ENCODE assay signal across 8 cellular contexts in genomic region chr9:100595391-100596199, GRCh38. TPM values are rescaled to one million over a fixed set of nuclear protein-coding genes. Genes with fewer than 3 reads are reported as not detected.
DNase-seq lines count a peak whose midpoint lies in the region; ATAC-seq, FAIRE-seq and TF ChIP-seq lines count a peak whose summit lies in the region.

No MANE protein-coding gene starts in this region.

- H3K9me3 ChIP-seq in tibial nerve: no peaks in the 10 kb centered on the region

- TF ChIP-seq CTCF in cardiac fibroblast (IDR thresholded peaks at IDR 0.05; ENCODE audit: low read depth, low read length) (peak; percentile 71), tibial nerve (IDR thresholded peaks at IDR 0.05) (peak; percentile 62 to 83 (median 77))

- no peak for TF ChIP-seq POLR2A in GM12892 (IDR thresholded peaks at IDR 0.05; ENCODE audit: low read depth, low read length)
- no peak for TF ChIP-seq POLR2A in tibial nerve (IDR thresholded peaks at IDR 0.05)

- TF ChIP-seq EP300 in tibial nerve (IDR thresholded peaks at IDR 0.05): no peak

- no peaks in the 10 kb centered on the region for H3K27me3 ChIP-seq in tibial nerve

- no peaks in the 10 kb centered on the region for H3K36me3 ChIP-seq in tibial nerve

- WGBS in tibial nerve, 2 donors: 12 to 15% methylated on average over 3 of the region's 3 CpGs

- peaks cover 0 to 21% (median 3%) of the 10 kb centered on the region in 4 donors for H3K4me1 ChIP-seq in tibial nerve

- H3K4me3 ChIP-seq in cardiac fibroblast (replicated peaks in 1 of 2; ENCODE audit: low read depth in 2 of 2, low read length in 2 of 2) (no peak overlapping the region), tibial nerve (no peak overlapping the region)

- FAIRE-seq in GM12892 (lab: Jason Lieb, UNC): peak; percentile 89

- peak; percentile 63 for ATAC-seq in HG03439 (IDR thresholded peaks at IDR 0.05; ENCODE audit: unreplicated experiment)
- no peak for ATAC-seq in GM21717 (IDR thresholded peaks at IDR 0.05; ENCODE audit: unreplicated experiment)

- no peak overlapping the region for H3K27ac ChIP-seq in tibial nerve

- DNase-seq in CD1c-positive myeloid dendritic cell (ENCODE audit: extremely low spot score): peak; percentile 67
- DNase-seq in GM12892 (ENCODE audit: insufficient read length): no peak
- peak; percentile 56 for DNase-seq in NCI-H748 treated with DMSO at 0.1 percent for 48 hours (lab: John Stamatoyannopoulos, UW)
- peak; percentile 75 to 77 for DNase-seq in cardiac fibroblast (ENCODE audit: low read depth in 2 of 2)
- DNase-seq in kidney tubule cell (ENCODE audit: low spot score): peak; percentile 72
- peak in 1 of 2 donors; percentile 56 for DNase-seq in tibial nerve (ENCODE audit: low spot score in 2 of 2)

RNA-seq across cellular contexts. Expression of gene CAVIN4, which starts 17.7 kb away (rescaled TPM):
- not detected for polyA plus RNA-seq in GM12892 (2012; ENCODE audit: missing spikeins)
- total RNA-seq in tibial nerve: under 1 TPM in 1 of 4 donors, not detected in 3; 0.39 TPM
